ENCODE assay signal across 26 cellular contexts in genomic region chr15:70789213-70789612, GRCh38. TPM values are rescaled to one million over a fixed set of nuclear protein-coding genes. Genes with fewer than 3 reads are reported as not detected.
DNase-seq lines count a peak whose midpoint lies in the region; ATAC-seq, FAIRE-seq and TF ChIP-seq lines count a peak whose summit lies in the region.
"Had no signal": no experiment of that assay in that cellular context is flagged by ENCODE, and none has a peak within 500 bp of the region (broad histone marks: within the 10 kb centered on the region; RNA-seq: fewer than 3 reads in every experiment).

No MANE protein-coding gene starts in this region.

- H3K9me3 ChIP-seq in small intestine (ENCODE audit: control insufficient read depth, low read depth) = no peaks in the 10 kb centered on the region
- H3K9me3 ChIP-seq: esophagus squamous epithelium, right lobe of liver, thyroid gland had no signal

- no peaks in the 10 kb centered on the region for H3K4me1 ChIP-seq in GM23338 (ENCODE audit: insufficient read depth)
- peaks cover 0 to 9% of the 10 kb centered on the region in 2 donors for H3K4me1 ChIP-seq in small intestine (ENCODE audit: control insufficient read depth in 2 of 2, insufficient read depth in 1 of 2, low read depth in 1 of 2, low read length in 1 of 2)
- H3K4me1 ChIP-seq: right lobe of liver had no signal

- no peak overlapping the region for H3K27ac Mint-ChIP-seq in GM23338
- H3K27ac Mint-ChIP-seq: CD8-positive, alpha-beta memory T cell; effector memory CD8-positive, alpha-beta T cell; neural progenitor cell; stimulated activated naive CD8-positive, alpha-beta T cell treated with anti-CD3 and anti-CD28 coated beads, Interleukin-15, Interleukin-2, amounts not matched to agents 100 ng/mL and 50 ng/mL, for 24 hours had no signal

- H3K36me3 Mint-ChIP-seq in GM23338 (ENCODE audit: low read depth) = no peaks in the 10 kb centered on the region
- H3K36me3 Mint-ChIP-seq: CD8-positive, alpha-beta memory T cell; neural progenitor cell had no signal

- FAIRE-seq in RCC 7860 (lab: Jason Lieb, UNC) (peak; percentile 60), small intestine (lab: Jason Lieb, UNC) (no peak)
- FAIRE-seq: colon, H1 had no signal

- H3K27me3 ChIP-seq in GM23338 (ENCODE audit: insufficient read depth) (no peaks in the 10 kb centered on the region), small intestine (ENCODE audit: control insufficient read depth in 2 of 2, insufficient read depth in 2 of 2, low read length in 2 of 2) (no peaks in the 10 kb centered on the region)
- H3K27me3 ChIP-seq: esophagus squamous epithelium, neural progenitor cell, right lobe of liver, thyroid gland had no signal

- peaks cover 4% of the 10 kb centered on the region; the same call in 1 of the 3 replicates for H3K4me1 Mint-ChIP-seq in GM23338
- H3K4me1 Mint-ChIP-seq: CD8-positive, alpha-beta memory T cell; neural progenitor cell had no signal

- DNase-seq in GM23338 (ENCODE audit: low spot score) (no peak), RCC 7860 (ENCODE audit: low spot score) (peak; percentile 63), fibroblast of the aortic adventitia (ENCODE audit: low read depth) (peak; percentile 48), small intestine (peak; percentile 34), AG08396 (ENCODE audit: low spot score) (no peak), DMS153 treated with DMSO at 0.1 percent for 48 hours (lab: John Stamatoyannopoulos, UW; ENCODE audit: unreplicated experiment) (no peak)
- no peak for DNase-seq in stimulated activated CD8-positive, alpha-beta memory T cell treated with anti-CD3 and anti-CD28 coated beads, Interleukin-4, amount 100 ng/mL, for 48 hours
- DNase-seq: activated CD4-positive, CD25-positive, alpha-beta regulatory T cell treated with anti-CD3 and anti-CD28 coated beads, Interleukin-2, amount 50 U/mL, for 72 hours; activated CD8-positive, alpha-beta memory T cell treated with anti-CD3 and anti-CD28 coated beads for 24 hours; activated T-cell treated with anti-CD3 and anti-CD28 coated beads, Interleukin-2, amount 50 U/mL, for 1 hour; CD8-positive, alpha-beta memory T cell; DMS153; effector memory CD8-positive, alpha-beta T cell; esophagus squamous epithelium; kidney glomerular epithelial cell; NCI-H1092; NCI-H1930; NCI-H82; SHP77 treated with DMSO at 0.1 percent for 48 hours had no signal

- ATAC-seq in GM23338 (peak; percentile 23; the same call in 1 of the 3 replicates), GM18907 (IDR thresholded peaks at IDR 0.05; ENCODE audit: unreplicated experiment) (no peak)
- ATAC-seq: effector memory CD8-positive, alpha-beta T cell had no signal

- no peaks in the 10 kb centered on the region for H3K36me3 ChIP-seq in GM23338 (ENCODE audit: insufficient read depth)
- H3K36me3 ChIP-seq in small intestine (ENCODE audit: control insufficient read depth in 2 of 2, insufficient read depth in 2 of 2, low read length in 2 of 2) = no peaks in the 10 kb centered on the region
- H3K36me3 ChIP-seq: esophagus squamous epithelium, neural progenitor cell, right lobe of liver, thyroid gland had no signal

- no peak overlapping the region for H3K4me3 ChIP-seq in GM23338
- no peak overlapping the region for H3K4me3 ChIP-seq in fibroblast of the aortic adventitia (ENCODE audit: low read depth, low read length)
- H3K4me3 ChIP-seq in small intestine (ENCODE audit: low read depth in 1 of 2, low read length in 2 of 2) = no peak overlapping the region
- H3K4me3 ChIP-seq: esophagus squamous epithelium, neural progenitor cell, right lobe of liver, thyroid gland had no signal

- H3K4me3 Mint-ChIP-seq in GM23338 = no peak overlapping the region
- H3K4me3 Mint-ChIP-seq: CD8-positive, alpha-beta memory T cell; effector memory CD8-positive, alpha-beta T cell; neural progenitor cell; stimulated activated naive CD8-positive, alpha-beta T cell treated with anti-CD3 and anti-CD28 coated beads, Interleukin-15, Interleukin-2, amounts not matched to agents 100 ng/mL and 50 ng/mL, for 24 hours had no signal

- H3F3A ChIP-seq in GM23338 (replicated peaks; ENCODE audit: low read depth) = no peaks in the 10 kb centered on the region

- 20 to 51% (median 37%) methylated on average over 4 of the region's 4 CpGs for WGBS in small intestine, 3 donors

- no peaks in the 10 kb centered on the region for H3K79me2 ChIP-seq in GM23338 (replicated peaks; ENCODE audit: insufficient read depth)

- no peaks in the 10 kb centered on the region for H3K9me3 Mint-ChIP-seq in GM23338
- H3K9me3 Mint-ChIP-seq: CD8-positive, alpha-beta memory T cell; effector memory CD8-positive, alpha-beta T cell; neural progenitor cell; stimulated activated naive CD8-positive, alpha-beta T cell treated with anti-CD3 and anti-CD28 coated beads, Interleukin-15, Interleukin-2, amounts not matched to agents 100 ng/mL and 50 ng/mL, for 24 hours had no signal

- H4K20me1 ChIP-seq in GM23338 (replicated peaks; ENCODE audit: insufficient read depth) = no peaks in the 10 kb centered on the region

- TF ChIP-seq CTCF in GM23338 (conservative IDR thresholded peaks at IDR 0.05; ENCODE audit: low read depth in 2 of 2) (no peak), fibroblast of the aortic adventitia (IDR thresholded peaks at IDR 0.05; ENCODE audit: insufficient read depth, low read length) (no peak)

- H3K9me2 ChIP-seq in GM23338 (ENCODE audit: insufficient read depth) = no peaks in the 10 kb centered on the region

- no peak overlapping the region for H3K4me2 ChIP-seq in GM23338
- H3K4me2 ChIP-seq: neural progenitor cell had no signal

- H3K27me3 Mint-ChIP-seq in GM23338 (ENCODE audit: insufficient read depth, low read depth, poor library complexity) = no peaks in the 10 kb centered on the region
- H3K27me3 Mint-ChIP-seq: stimulated activated naive CD8-positive, alpha-beta T cell treated with anti-CD3 and anti-CD28 coated beads, Interleukin-15, Interleukin-2, amounts not matched to agents 100 ng/mL and 50 ng/mL, for 24 hours had no signal

- no peak overlapping the region for H2AFZ ChIP-seq in GM23338
- H2AFZ ChIP-seq: neural progenitor cell had no signal

- H3K27ac ChIP-seq in GM23338 (ENCODE audit: low read depth) (no peak overlapping the region), small intestine (ENCODE audit: low read depth in 1 of 2, low read length in 1 of 2) (no peak overlapping the region)
- H3K27ac ChIP-seq: esophagus squamous epithelium, neural progenitor cell, right lobe of liver had no signal

TF ChIP-seq in GM23338, 12 proteins besides CTCF, POLR2A, EP300 and RAD21 (continues in another document):
- TF ChIP-seq EZH2 (IDR thresholded peaks at IDR 0.05; ENCODE audit: low read depth, unreplicated experiment) (no peak), POLR2AphosphoS5 (IDR thresholded peaks at IDR 0.05; ENCODE audit: low read depth) (no peak), ZNF331 (CRISPR knock-in tag; IDR thresholded peaks at IDR 0.05; ENCODE audit: low read depth) (no peak), ZNF114 (CRISPR knock-in tag; IDR thresholded peaks at IDR 0.05) (no peak), STAT1 (IDR thresholded peaks at IDR 0.05; ENCODE audit: unreplicated experiment) (no peak), NANOG (IDR thresholded peaks at IDR 0.05; ENCODE audit: borderline replicate concordance) (no peak), EZH2phosphoT487 (IDR thresholded peaks at IDR 0.05; ENCODE audit: unreplicated experiment) (no peak), JUNB (IDR thresholded peaks at IDR 0.05; ENCODE audit: unreplicated experiment) (no peak)
- TF ChIP-seq, protein P1, sequence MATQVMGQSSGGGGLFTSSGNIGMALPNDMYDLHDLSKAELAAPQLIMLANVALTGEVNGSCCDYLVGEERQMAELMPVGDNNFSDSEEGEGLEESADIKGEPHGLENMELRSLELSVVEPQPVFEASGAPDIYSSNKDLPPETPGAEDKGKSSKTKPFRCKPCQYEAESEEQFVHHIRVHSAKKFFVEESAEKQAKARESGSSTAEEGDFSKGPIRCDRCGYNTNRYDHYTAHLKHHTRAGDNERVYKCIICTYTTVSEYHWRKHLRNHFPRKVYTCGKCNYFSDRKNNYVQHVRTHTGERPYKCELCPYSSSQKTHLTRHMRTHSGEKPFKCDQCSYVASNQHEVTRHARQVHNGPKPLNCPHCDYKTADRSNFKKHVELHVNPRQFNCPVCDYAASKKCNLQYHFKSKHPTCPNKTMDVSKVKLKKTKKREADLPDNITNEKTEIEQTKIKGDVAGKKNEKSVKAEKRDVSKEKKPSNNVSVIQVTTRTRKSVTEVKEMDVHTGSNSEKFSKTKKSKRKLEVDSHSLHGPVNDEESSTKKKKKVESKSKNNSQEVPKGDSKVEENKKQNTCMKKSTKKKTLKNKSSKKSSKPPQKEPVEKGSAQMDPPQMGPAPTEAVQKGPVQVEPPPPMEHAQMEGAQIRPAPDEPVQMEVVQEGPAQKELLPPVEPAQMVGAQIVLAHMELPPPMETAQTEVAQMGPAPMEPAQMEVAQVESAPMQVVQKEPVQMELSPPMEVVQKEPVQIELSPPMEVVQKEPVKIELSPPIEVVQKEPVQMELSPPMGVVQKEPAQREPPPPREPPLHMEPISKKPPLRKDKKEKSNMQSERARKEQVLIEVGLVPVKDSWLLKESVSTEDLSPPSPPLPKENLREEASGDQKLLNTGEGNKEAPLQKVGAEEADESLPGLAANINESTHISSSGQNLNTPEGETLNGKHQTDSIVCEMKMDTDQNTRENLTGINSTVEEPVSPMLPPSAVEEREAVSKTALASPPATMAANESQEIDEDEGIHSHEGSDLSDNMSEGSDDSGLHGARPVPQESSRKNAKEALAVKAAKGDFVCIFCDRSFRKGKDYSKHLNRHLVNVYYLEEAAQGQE (IDR thresholded peaks at IDR 0.05; ENCODE audit: unreplicated experiment) = no peak

RNA-seq across cellular contexts. Expression of gene UACA, which starts 25.9 kb away (rescaled TPM):
- 16.9 and 21.5 TPM in 2 replicates for total RNA-seq in GM23338 (2014; rRNA removed; shearing (Covaris generic))
- 25.9 and 35.8 TPM in 2 replicates for polyA plus RNA-seq in GM23338 (2016; fragmentation: Nextera tagmentation; extraction: Ambion mirVana)
- 106 and 149 TPM in 2 replicates for total RNA-seq in fibroblast of the aortic adventitia (ENCODE audit: low replicate concordance)
- polyA plus RNA-seq in small intestine = 10 to 100 TPM; 20.2 to 60.3 (median 40.9) TPM
- polyA plus RNA-seq: CD8-positive, alpha-beta memory T cell had no signal

Comparison
In these comparisons a context has a peak if more than half of its experiments do, and no peak if none do; other contexts are left out.
1. DNase-seq: peak in RCC 7860 (single experiment), fibroblast of the aortic adventitia (single experiment) and small intestine (single experiment); none in GM23338 (single experiment), stimulated activated CD8-positive, alpha-beta memory T cell treated with anti-CD3 and anti-CD28 coated beads, Interleukin-4, amount 100 ng/mL, for 48 hours (single experiment), AG08396 (single experiment) and DMS153 treated with DMSO at 0.1 percent for 48 hours (single experiment).